ENCODE assay signal across 26 cellular contexts in genomic region chr21:42486551-42486950, GRCh38. TPM values are rescaled to one million over a fixed set of nuclear protein-coding genes. Genes with fewer than 3 reads are reported as not detected.
DNase-seq lines count a peak whose midpoint lies in the region; ATAC-seq, FAIRE-seq and TF ChIP-seq lines count a peak whose summit lies in the region.
"Had no signal": no experiment of that assay in that cellular context is flagged by ENCODE, and none has a peak within 500 bp of the region (broad histone marks: within the 10 kb centered on the region; RNA-seq: fewer than 3 reads in every experiment).

No MANE protein-coding gene starts in this region.

- no peaks in the 10 kb centered on the region for H3K9me3 ChIP-seq in testis
- H3K9me3 ChIP-seq: ovary, suprapubic skin had no signal

- H3K27ac ChIP-seq in testis (no peak overlapping the region), brain microvascular endothelial cell (no peak overlapping the region)
- H3K27ac ChIP-seq: ovary, suprapubic skin had no signal

- H3K4me3 ChIP-seq in bronchial epithelial cell (ENCODE audit: low read depth, low read length) (no peak overlapping the region), testis (no peak overlapping the region), brain microvascular endothelial cell (ENCODE audit: low read depth, low read length) (no peak overlapping the region)
- H3K4me3 ChIP-seq: ovary, suprapubic skin had no signal

- intact Hi-C loops in testis (cut with DNase I; ENCODE audit: low total_unique reads) = no loop called here

- H3K27ac Mint-ChIP-seq in activated naive CD8-positive, alpha-beta T cell treated with anti-CD3 and anti-CD28 coated beads, Interleukin-2, amount 50 U/mL, for 24 hours = no peak overlapping the region
- H3K27ac Mint-ChIP-seq in activated naive CD8-positive, alpha-beta T cell treated with anti-CD3 and anti-CD28 coated beads for 36 hours = no peak overlapping the region
- H3K27ac Mint-ChIP-seq: activated CD4-positive, alpha-beta T cell treated with anti-CD3 and anti-CD28 coated beads, Interleukin-2, amount 10 ng/mL, durations not matched to agents 24 days and 14 days; stimulated activated naive B cell treated with anti-CD40 and anti-IgM and Interleukin-4, amounts not matched to agents 10 μg/mL and 1 μg/mL and 100 μg/mL, for 72 hours had no signal

- no peaks in the 10 kb centered on the region for H3K4me1 Mint-ChIP-seq in activated naive CD8-positive, alpha-beta T cell treated with anti-CD3 and anti-CD28 coated beads, Interleukin-2, amount 50 U/mL, for 24 hours
- H3K4me1 Mint-ChIP-seq in activated naive CD8-positive, alpha-beta T cell treated with anti-CD3 and anti-CD28 coated beads for 36 hours = no peaks in the 10 kb centered on the region
- H3K4me1 Mint-ChIP-seq: CD4-positive, alpha-beta memory T cell had no signal

- 72 to 74% methylated on average over 5 of the region's 5 CpGs for WGBS in testis, 2 donors

- H3K27me3 ChIP-seq in bronchial epithelial cell (ENCODE audit: control insufficient read depth, insufficient read depth, low read length) = no peaks in the 10 kb centered on the region
- no peaks in the 10 kb centered on the region for H3K27me3 ChIP-seq in testis
- H3K27me3 ChIP-seq in brain microvascular endothelial cell (replicated peaks) = peaks cover 4% of the 10 kb centered on the region
- H3K27me3 ChIP-seq: ovary, suprapubic skin had no signal

- TF ChIP-seq POLR2A in testis (IDR thresholded peaks at IDR 0.05) = no peak

- no peaks in the 10 kb centered on the region for H3K36me3 Mint-ChIP-seq in activated naive CD8-positive, alpha-beta T cell treated with anti-CD3 and anti-CD28 coated beads, Interleukin-2, amount 50 U/mL, for 24 hours (ENCODE audit: low read depth)
- H3K36me3 Mint-ChIP-seq in activated naive CD8-positive, alpha-beta T cell treated with anti-CD3 and anti-CD28 coated beads for 36 hours = no peaks in the 10 kb centered on the region
- H3K36me3 Mint-ChIP-seq: CD4-positive, alpha-beta memory T cell had no signal

- TF ChIP-seq CTCF in bronchial epithelial cell (IDR thresholded peaks at IDR 0.05; ENCODE audit: insufficient read depth, low read length, severe bottlenecking) (no peak), testis (IDR thresholded peaks at IDR 0.05) (no peak), brain microvascular endothelial cell (IDR thresholded peaks at IDR 0.05; ENCODE audit: low read depth, low read length, missing control alignments) (no peak)

- peaks cover 3% of the 10 kb centered on the region for H3K27me3 Mint-ChIP-seq in activated naive CD8-positive, alpha-beta T cell treated with anti-CD3 and anti-CD28 coated beads, Interleukin-2, amount 50 U/mL, for 24 hours
- H3K27me3 Mint-ChIP-seq in activated naive CD8-positive, alpha-beta T cell treated with anti-CD3 and anti-CD28 coated beads for 36 hours = peaks cover 3% of the 10 kb centered on the region

- in situ Hi-C loops in brain microvascular endothelial cell (cut with HindIII; ENCODE audit: low pct_ligation_motif_present, low sequenced_read_pairs) = no loop called here

- H3K4me1 ChIP-seq in testis = no peaks in the 10 kb centered on the region

- H3K36me3 ChIP-seq in bronchial epithelial cell (ENCODE audit: control insufficient read depth, insufficient read depth, low read length) (no peaks in the 10 kb centered on the region), testis (ENCODE audit: low read depth, missing control alignments) (no peaks in the 10 kb centered on the region), brain microvascular endothelial cell (replicated peaks) (no peaks in the 10 kb centered on the region)
- H3K36me3 ChIP-seq: ovary, suprapubic skin had no signal

- FAIRE-seq in bronchial epithelial cell (lab: Jason Lieb, UNC) (peak; percentile 91), HTR-8/SVneo (lab: Jason Lieb, UNC) (no peak)
- FAIRE-seq: endothelial cell of umbilical vein, GM19239 had no signal

- peak; percentile 40 for ATAC-seq in activated naive CD8-positive, alpha-beta T cell treated with anti-CD3 and anti-CD28 coated beads, Interleukin-2, amount 50 U/mL, for 24 hours
- ATAC-seq: left lobe of liver; stimulated activated naive B cell treated with anti-CD40 and anti-IgM and Interleukin-4, amounts not matched to agents 10 μg/mL and 1 μg/mL and 100 μg/mL, for 72 hours had no signal

- no peaks in the 10 kb centered on the region for H3K9me3 Mint-ChIP-seq in activated naive CD8-positive, alpha-beta T cell treated with anti-CD3 and anti-CD28 coated beads, Interleukin-2, amount 50 U/mL, for 24 hours
- H3K9me3 Mint-ChIP-seq in activated naive CD8-positive, alpha-beta T cell treated with anti-CD3 and anti-CD28 coated beads for 36 hours = no peaks in the 10 kb centered on the region

- H3K4me3 Mint-ChIP-seq in activated naive CD8-positive, alpha-beta T cell treated with anti-CD3 and anti-CD28 coated beads, Interleukin-2, amount 50 U/mL, for 24 hours = no peak overlapping the region
- no peak overlapping the region for H3K4me3 Mint-ChIP-seq in activated naive CD8-positive, alpha-beta T cell treated with anti-CD3 and anti-CD28 coated beads for 36 hours
- H3K4me3 Mint-ChIP-seq: activated CD4-positive, alpha-beta T cell treated with anti-CD3 and anti-CD28 coated beads, Interleukin-2, amount 10 ng/mL, durations not matched to agents 24 days and 14 days; CD4-positive, alpha-beta memory T cell; stimulated activated naive B cell treated with anti-CD40 and anti-IgM and Interleukin-4, amounts not matched to agents 10 μg/mL and 1 μg/mL and 100 μg/mL, for 72 hours had no signal

- no peak for DNase-seq in activated naive CD8-positive, alpha-beta T cell treated with anti-CD3 and anti-CD28 coated beads, Interleukin-2, amount 50 U/mL, for 24 hours
- DNase-seq in activated naive CD8-positive, alpha-beta T cell treated with anti-CD3 and anti-CD28 coated beads for 36 hours = no peak
- peak; percentile 86 for DNase-seq in NCI-H526 treated with DMSO at 0.1 percent for 48 hours (lab: John Stamatoyannopoulos, UW)
- DNase-seq in bronchial epithelial cell (ENCODE audit: low read depth) = peak; percentile 89
- DNase-seq in testis = peak; percentile 11
- DNase-seq in activated CD4-positive, alpha-beta T cell treated with anti-CD3 and anti-CD28 coated beads, Interleukin-2, amount 50 U/mL, for 1 hour = no peak
- no peak for DNase-seq in brain microvascular endothelial cell
- no peak for DNase-seq in HTR-8/SVneo (ENCODE audit: insufficient read length, low spot score)
- DNase-seq: activated CD4-positive, alpha-beta T cell treated with anti-CD3 and anti-CD28 coated beads, Interleukin-2, amount 10 ng/mL, durations not matched to agents 24 days and 14 days; activated naive CD4-positive, alpha-beta T cell; CD4-positive, alpha-beta memory T cell; H7; KBM-7; mesendoderm; NCI-H1930; NCI-H510A treated with DMSO at 0.1 percent for 48 hours; ovary; SHP77; stimulated activated naive B cell treated with anti-CD40 and anti-IgM and Interleukin-4, amounts not matched to agents 10 μg/mL and 1 μg/mL and 100 μg/mL, for 72 hours had no signal

RNA-seq across cellular contexts. Expression of gene RSPH1, which starts 9.5 kb away (rescaled TPM):
- under 1 TPM in 1 of 2 experiments, not detected in 1; 0.32 TPM for total RNA-seq in activated naive CD8-positive, alpha-beta T cell treated with anti-CD3 and anti-CD28 coated beads for 36 hours
- total RNA-seq in bronchial epithelial cell = under 0.01 and 0.38 TPM in 2 replicates
- 10 to 100 TPM; 10.4 to 20.8 TPM for total RNA-seq in testis
- 59.6 TPM for polyA plus RNA-seq in testis (ENCODE audit: insufficient read depth, low read depth, low replicate concordance)
- total RNA-seq: A172; activated CD4-positive, alpha-beta T cell treated with anti-CD3 and anti-CD28 coated beads, Interleukin-2, amount 10 ng/mL, durations not matched to agents 24 days and 14 days; CD4-positive, alpha-beta memory T cell; endothelial cell of umbilical vein; H7; skeletal muscle tissue; T-helper 2 cell treated with Interferon-gamma antibody and Interleukin-4, amounts not matched to agents 100 ng/mL and 5 ng/mL, for 36 hours had no signal
- polyA plus RNA-seq: CD4-positive, alpha-beta memory T cell had no signal

RNA-seq across cellular contexts. Expression of gene SLC37A1, which starts 27.1 kb away (rescaled TPM):
- 10 to 100 TPM; 15.7 to 17.5 TPM for total RNA-seq in activated naive CD8-positive, alpha-beta T cell treated with anti-CD3 and anti-CD28 coated beads for 36 hours
- 7.1 and 15.1 TPM in 2 replicates for total RNA-seq in bronchial epithelial cell
- total RNA-seq in testis = 10 to 100 TPM; 22.6 to 24.3 TPM
- 48.3 TPM for polyA plus RNA-seq in testis (ENCODE audit: insufficient read depth, low read depth, low replicate concordance)

Comparison
In these comparisons a context has a peak if more than half of its experiments do, and no peak if none do; other contexts are left out.
1. DNase-seq: peak in NCI-H526 treated with DMSO at 0.1 percent for 48 hours (single experiment), bronchial epithelial cell (single experiment) and testis (single experiment); none in activated naive CD8-positive, alpha-beta T cell treated with anti-CD3 and anti-CD28 coated beads, Interleukin-2, amount 50 U/mL, for 24 hours (single experiment), activated naive CD8-positive, alpha-beta T cell treated with anti-CD3 and anti-CD28 coated beads for 36 hours (single experiment), activated CD4-positive, alpha-beta T cell treated with anti-CD3 and anti-CD28 coated beads, Interleukin-2, amount 50 U/mL, for 1 hour (single experiment), brain microvascular endothelial cell (single experiment) and HTR-8/SVneo (single experiment).